In the genomic region with DNA sequence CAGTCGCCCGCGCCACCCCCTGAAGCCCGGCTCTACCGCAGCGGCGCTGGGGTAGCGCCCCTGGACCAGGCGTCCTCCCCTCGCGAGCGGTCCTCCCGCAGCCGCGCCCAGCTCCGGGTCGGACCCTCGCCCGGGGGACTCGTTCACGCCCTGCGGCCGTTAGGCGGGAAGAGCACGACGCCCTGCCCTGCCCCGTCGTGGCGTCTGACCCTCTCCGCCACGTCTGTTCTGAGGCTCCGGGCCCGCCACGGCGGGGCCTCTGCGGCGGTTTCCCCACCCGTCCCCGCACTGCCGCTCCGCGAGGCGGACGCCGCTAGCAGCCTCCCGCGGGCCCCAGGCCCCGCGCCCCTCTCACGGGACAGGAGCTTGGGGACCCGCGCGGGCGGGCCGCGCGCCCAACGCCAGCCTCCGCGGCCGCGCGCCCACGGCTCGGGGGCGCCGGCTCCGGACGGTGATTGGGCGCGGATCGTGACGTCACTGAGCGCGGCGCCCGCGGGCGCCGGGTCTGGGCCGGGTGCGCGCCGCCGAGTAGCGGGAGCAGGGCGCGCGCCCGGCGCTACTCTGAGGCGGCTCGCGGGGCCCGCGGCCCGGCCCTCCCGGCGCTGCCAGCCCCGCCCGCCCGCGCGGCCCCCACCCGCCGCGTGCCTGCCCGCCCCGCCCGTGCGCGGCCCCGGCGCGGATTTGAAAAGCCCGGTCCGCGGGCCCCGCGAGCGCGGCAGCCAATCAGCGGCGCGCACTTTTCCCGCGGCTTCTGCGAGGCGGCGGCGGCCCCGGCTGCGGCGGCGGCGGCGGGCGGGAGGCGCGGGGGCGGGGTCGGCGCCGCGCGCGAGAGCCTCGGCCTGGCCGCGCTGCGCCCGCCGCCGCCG, we compare ENCODE assay signal across 8 cellular contexts. TPM values are rescaled to one million over a fixed set of nuclear protein-coding genes. Genes with fewer than 3 reads are reported as not detected.
DNase-seq lines count a peak whose midpoint lies in the region; ATAC-seq, FAIRE-seq and TF ChIP-seq lines count a peak whose summit lies in the region.

Gene NSD2 (plus strand): TSS at position 816 of the 866 bp plus-strand sequence. CDS start 29,262 bp downstream, outside the sequence.

- peak within 1 kb of the TSS; percentile 97 for H3K4me3 Mint-ChIP-seq in activated naive CD8-positive, alpha-beta T cell treated with anti-CD3 and anti-CD28 coated beads, Interleukin-2, amount 50 U/mL, for 24 hours

- intact Hi-C loops in cardiac septum (cut with DNase I) (loop anchor here (2.0 kb wide), 1 partner anchor 14 kb away; the partner anchor contains the start of gene LETM1), posterior cingulate gyrus (cut with DNase I) (loop anchor here (1.0 kb wide), 1 partner anchor 15 kb away; the partner anchor contains the start of gene LETM1), transverse colon (cut with DNase I; ENCODE audit: low total_unique reads) (no loop called here)

- peaks cover 17 to 65% (median 53%) of the 10 kb centered on the region in 4 donors for H3K4me1 ChIP-seq in transverse colon

- peak within 1 kb of the TSS; percentile 100 for H3K27ac ChIP-seq in transverse colon

- H3K27me3 Mint-ChIP-seq in activated naive CD8-positive, alpha-beta T cell treated with anti-CD3 and anti-CD28 coated beads, Interleukin-2, amount 50 U/mL, for 24 hours = no peaks in the 10 kb centered on the region

- H3K4me1 Mint-ChIP-seq in activated naive CD8-positive, alpha-beta T cell treated with anti-CD3 and anti-CD28 coated beads, Interleukin-2, amount 50 U/mL, for 24 hours = peaks cover 36% of the 10 kb centered on the region

- H3K9me3 Mint-ChIP-seq in activated naive CD8-positive, alpha-beta T cell treated with anti-CD3 and anti-CD28 coated beads, Interleukin-2, amount 50 U/mL, for 24 hours = no peaks in the 10 kb centered on the region

- peak within 1 kb of the TSS; percentile 98 for H3K27ac Mint-ChIP-seq in activated naive CD8-positive, alpha-beta T cell treated with anti-CD3 and anti-CD28 coated beads, Interleukin-2, amount 50 U/mL, for 24 hours

- H3K27me3 ChIP-seq in transverse colon = peaks cover 11% of the 10 kb centered on the region

- peak within 1 kb of the TSS; percentile 87 to 97 (median 95) for H3K4me3 ChIP-seq in transverse colon

- TF ChIP-seq EP300 in transverse colon (IDR thresholded peaks at IDR 0.05; ENCODE audit: low read depth) = no peak

- H3K36me3 Mint-ChIP-seq in activated naive CD8-positive, alpha-beta T cell treated with anti-CD3 and anti-CD28 coated beads, Interleukin-2, amount 50 U/mL, for 24 hours (ENCODE audit: low read depth) = peaks cover 10% of the 10 kb centered on the region

- no peaks in the 10 kb centered on the region for H3K9me3 ChIP-seq in transverse colon

- peak; percentile 65 for ATAC-seq in HG02678 (IDR thresholded peaks at IDR 0.05; ENCODE audit: unreplicated experiment)
- peak; percentile 67 for ATAC-seq in activated naive CD8-positive, alpha-beta T cell treated with anti-CD3 and anti-CD28 coated beads, Interleukin-2, amount 50 U/mL, for 24 hours

- TF ChIP-seq CTCF in transverse colon (IDR thresholded peaks at IDR 0.05) = no peak

- no peaks in the 10 kb centered on the region for H3K36me3 ChIP-seq in transverse colon

- 1% methylated on average over 27 of the region's 155 CpGs; no CpG with 5 or more reads in 1 of the 2 donors for WGBS in transverse colon (ENCODE audit: low coverage in 1 of 2), 2 donors

- in situ Hi-C loops in transverse colon (cut with MboI; ENCODE audit: low pct_ligation_motif_present in 1 of 4, low pct_unique_long_range_greater_than_20kb in 1 of 4, low sequenced_read_pairs in 3 of 4) = no loop called here

- TF ChIP-seq POLR2A in GM12891 (IDR thresholded peaks at IDR 0.05; ENCODE audit: low read depth, low read length) = peak; percentile 45; the same call in 1 of the 2 replicates
- peak; percentile 96 for TF ChIP-seq POLR2A in transverse colon (IDR thresholded peaks at IDR 0.05)

- FAIRE-seq in GM12891 (lab: Jason Lieb, UNC) = peak; percentile 86

- peak; percentile 94 for DNase-seq in GM12891 (ENCODE audit: insufficient read length, low spot score)
- DNase-seq in NCI-H1105 treated with DMSO at 0.1 percent for 48 hours (lab: John Stamatoyannopoulos, UW) = peak; percentile 71
- peak; percentile 87 for DNase-seq in T follicular helper cell (ENCODE audit: low read depth)
- DNase-seq in activated naive CD8-positive, alpha-beta T cell treated with anti-CD3 and anti-CD28 coated beads, Interleukin-2, amount 50 U/mL, for 24 hours = peak; percentile 94
- peak; percentile 93 for DNase-seq in cardiac septum (ENCODE audit: low spot score)
- peak; percentile 72 to 98 (median 83) for DNase-seq in posterior cingulate gyrus
- peak; percentile 94 for DNase-seq in transverse colon

TF ChIP-seq in GM12891, 5 proteins besides CTCF, POLR2A, EP300 and RAD21:
- TF ChIP-seq SPI1 (IDR thresholded peaks at IDR 0.05; ENCODE audit: low read depth, low read length) = no peak
- peak; percentile 86 for TF ChIP-seq POLR2AphosphoS5 (IDR thresholded peaks at IDR 0.05; ENCODE audit: low read depth, low read length)
- 0 out of 2 replicates have a peak, but pooled peaks have one; percentile 41 for TF ChIP-seq TAF1 (IDR thresholded peaks at IDR 0.05; ENCODE audit: low read depth, low read length)
TF ChIP-seq in GM12891: peak in this region for 2.

RNA-seq across cellular contexts. Expression of gene NSD2, which starts in this region (rescaled TPM):
- 32.6 TPM for polyA plus RNA-seq in GM12891 (2012; ENCODE audit: low read depth, missing spikeins)
- 60.4 TPM for total RNA-seq in cardiac septum
- total RNA-seq in transverse colon = 100 to 1,000 TPM in 3 of 4 donors, 10 to 100 TPM in 1; 78.4 to 591 (median 158) TPM

Comparison
In these comparisons a context has a peak if more than half of its experiments do, and no peak if none do; other contexts are left out.
1. Peak in every context shown above with its lines: DNase-seq, ATAC-seq, H3K4me3 ChIP-seq and H3K27ac ChIP-seq.